Comparison of ENCODE assay signal across 25 cellular contexts in genomic region chr12:25293596-25293995, GRCh38.
"Had no signal": no experiment of that assay in that cellular context is flagged by ENCODE, and none has a peak within 500 bp of the region (broad histone marks: within the 10 kb centered on the region; RNA-seq: fewer than 3 reads in every experiment).

No MANE protein-coding gene starts in this region.

- H3K4me2 ChIP-seq: SK-N-SH had no signal

- ATAC-seq: activated CD4-positive, CD25-positive, alpha-beta regulatory T cell treated with anti-CD3 and anti-CD28 coated beads, Interleukin-2, amount 50 U/mL, for 24 hours; activated CD8-positive, alpha-beta T cell treated with anti-CD3 and anti-CD28 coated beads for 36 hours; body of pancreas; Panc1; Right ventricle myocardium inferior had no signal

- FAIRE-seq: bronchial epithelial cell had no signal

- H3K9me3 ChIP-seq: body of pancreas had no signal

- H3K9ac ChIP-seq: SK-N-SH had no signal

- H3K36me3 Mint-ChIP-seq: IgD-negative memory B cell had no signal

- DNase-seq: activated CD4-positive, alpha-beta T cell treated with anti-CD3 and anti-CD28 coated beads for 4 hours; activated CD8-positive, alpha-beta memory T cell treated with anti-CD3 and anti-CD28 coated beads, Interleukin-2, amount 50 U/mL, for 4 hours; activated CD8-positive, alpha-beta T cell treated with anti-CD3 and anti-CD28 coated beads for 36 hours; activated T-cell treated with anti-CD3 and anti-CD28 coated beads, Interleukin-2, amount 50 U/mL, for 1 hour; aorta; body of pancreas; central memory CD4-positive, alpha-beta T cell; KG1; NCI-H1048; NCI-H1417 treated with DMSO at 0.1 percent for 48 hours; NCI-H1694; NCI-H2029; NCI-H2107; NCI-H446; NCI-H524; NCI-H82; RPMI8226; SK-N-SH; T-helper 1 cell had no signal

- H3K4me1 ChIP-seq: body of pancreas had no signal

- H3K27me3 ChIP-seq: body of pancreas had no signal

- H3K4me3 Mint-ChIP-seq: activated CD8-positive, alpha-beta T cell treated with anti-CD3 and anti-CD28 coated beads for 36 hours; activated naive CD4-positive, alpha-beta T cell treated with anti-CD3 and anti-CD28 coated beads, Interleukin-2, amount 50 U/mL, for 24 hours; IgD-negative memory B cell had no signal

- H3K27ac Mint-ChIP-seq: activated CD8-positive, alpha-beta T cell treated with anti-CD3 and anti-CD28 coated beads for 36 hours; IgD-negative memory B cell had no signal

- H3K27me3 Mint-ChIP-seq: activated CD8-positive, alpha-beta T cell treated with anti-CD3 and anti-CD28 coated beads for 36 hours; activated naive CD4-positive, alpha-beta T cell treated with anti-CD3 and anti-CD28 coated beads, Interleukin-2, amount 50 U/mL, for 24 hours; IgD-negative memory B cell had no signal

- H3K27ac ChIP-seq: body of pancreas had no signal

- H3K4me3 ChIP-seq: body of pancreas had no signal
